Comparison of ENCODE assay signal across 8 cellular contexts in the genomic region with DNA sequence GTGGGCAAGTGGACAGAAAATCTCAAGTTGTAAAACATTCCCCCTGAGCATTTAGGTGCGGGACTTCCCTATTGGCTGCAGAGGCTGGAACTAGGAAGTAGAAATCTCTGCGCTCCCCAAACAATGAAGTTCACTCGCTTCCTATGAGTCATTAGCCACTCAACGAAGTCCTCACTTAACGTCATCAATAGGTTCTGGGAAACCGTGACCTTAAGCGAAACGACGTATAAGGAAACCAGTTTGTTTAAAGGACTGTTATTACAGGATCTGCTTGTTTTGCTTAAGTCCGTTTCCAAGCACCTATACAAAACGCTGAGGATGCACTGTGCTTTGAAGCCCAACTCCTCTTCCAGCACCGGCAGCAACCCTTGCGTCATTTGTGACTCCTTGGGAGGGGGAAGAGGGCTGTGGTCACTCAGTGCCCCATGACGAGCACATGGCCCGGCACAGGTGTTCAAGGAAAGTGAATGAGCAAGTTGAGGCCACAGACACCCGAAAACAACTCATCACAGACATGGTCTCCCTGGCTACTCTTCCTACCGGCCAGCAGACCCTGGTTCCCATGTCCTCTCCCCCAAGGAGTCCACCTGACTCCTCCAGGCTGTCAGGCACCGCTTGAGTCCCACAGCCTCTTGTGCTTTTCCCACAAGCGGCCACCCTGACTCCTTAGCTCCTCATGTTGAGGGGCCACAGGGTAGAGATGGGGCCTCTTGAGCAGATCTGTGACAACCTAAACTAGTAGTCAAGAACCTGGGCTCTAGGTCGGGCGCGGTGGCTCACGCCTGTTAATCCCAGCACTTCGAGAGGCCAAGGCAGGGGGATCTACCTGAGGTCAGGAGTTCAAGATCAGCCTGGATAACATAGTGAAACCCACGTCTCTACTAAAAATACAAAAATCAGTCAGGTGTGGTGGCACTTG. TPM values are rescaled to one million over a fixed set of nuclear protein-coding genes. Genes with fewer than 3 reads are reported as not detected.
DNase-seq lines count a peak whose midpoint lies in the region; ATAC-seq and TF ChIP-seq lines count a peak whose summit lies in the region.

No MANE protein-coding gene starts in this region.

- no peak for TF ChIP-seq CTCF in CD8-positive, alpha-beta T cell (IDR thresholded peaks at IDR 0.05)
- TF ChIP-seq CTCF in HEK293 (tag by site-specific recombination; IDR thresholded peaks at IDR 0.05) = no peak

- H3K27ac Mint-ChIP-seq in CD8-positive, alpha-beta T cell = peak overlapping the region; percentile 75
- peak overlapping the region; percentile 41 for H3K27ac Mint-ChIP-seq in activated naive CD4-positive, alpha-beta T cell treated with anti-CD3 and anti-CD28 coated beads, Interleukin-2, amount 50 U/mL, for 24 hours

- peak; percentile 61 for ATAC-seq in CD8-positive, alpha-beta T cell
- ATAC-seq in HG02623 (IDR thresholded peaks at IDR 0.05; ENCODE audit: unreplicated experiment) = no peak

- no peak overlapping the region for H3K4me3 ChIP-seq in CD8-positive, alpha-beta T cell (ENCODE audit: low read depth, low read length)
- H3K4me3 ChIP-seq in HEK293 (ENCODE audit: low read depth, low read length) = no peak overlapping the region

- H3K27me3 Mint-ChIP-seq in CD8-positive, alpha-beta T cell (ENCODE audit: low read depth) = no peaks in the 10 kb centered on the region
- no peaks in the 10 kb centered on the region for H3K27me3 Mint-ChIP-seq in activated naive CD4-positive, alpha-beta T cell treated with anti-CD3 and anti-CD28 coated beads, Interleukin-2, amount 50 U/mL, for 24 hours

- no peaks in the 10 kb centered on the region for H3K9me3 ChIP-seq in CD8-positive, alpha-beta T cell (ENCODE audit: low read length)
- H3K9me3 ChIP-seq in HEK293 (ENCODE audit: control insufficient read depth, insufficient read depth, low read depth, low read length) = no peaks in the 10 kb centered on the region

- TF ChIP-seq POLR2A in Raji (IDR thresholded peaks at IDR 0.05; ENCODE audit: insufficient read depth, low read depth, low read length) = peak; percentile 55; the same call in 1 of the 2 replicates

- peaks cover 40% of the 10 kb centered on the region for H3K36me3 Mint-ChIP-seq in CD8-positive, alpha-beta T cell
- peaks cover 20% of the 10 kb centered on the region for H3K36me3 Mint-ChIP-seq in activated naive CD4-positive, alpha-beta T cell treated with anti-CD3 and anti-CD28 coated beads, Interleukin-2, amount 50 U/mL, for 24 hours

- intact Hi-C loops in CD8-positive, alpha-beta T cell (cut with DNase I, micrococcal nuclease) = no loop called here

- H3K36me3 ChIP-seq in CD8-positive, alpha-beta T cell (ENCODE audit: insufficient read depth, low read length) = peaks cover 21% of the 10 kb centered on the region
- peaks cover 34 to 43% of the 10 kb centered on the region in 2 experiments for H3K36me3 ChIP-seq in HEK293 (ENCODE audit: control insufficient read depth in 2 of 2, insufficient read depth in 1 of 2, low read length in 2 of 2)

- H3K27ac ChIP-seq in CD8-positive, alpha-beta T cell (ENCODE audit: low read depth, low read length) = no peak overlapping the region
- peak overlapping the region; percentile 74 for H3K27ac ChIP-seq in HEK293 (ENCODE audit: extremely low read depth, low read depth, low read length)

- H3K4me3 Mint-ChIP-seq in CD8-positive, alpha-beta T cell = no peak overlapping the region
- peak overlapping the region; percentile 30 for H3K4me3 Mint-ChIP-seq in activated naive CD4-positive, alpha-beta T cell treated with anti-CD3 and anti-CD28 coated beads, Interleukin-2, amount 50 U/mL, for 24 hours

- peaks cover 18% of the 10 kb centered on the region for H3K4me1 ChIP-seq in CD8-positive, alpha-beta T cell (ENCODE audit: insufficient read depth, low read length)
- peaks cover 22% of the 10 kb centered on the region for H3K4me1 ChIP-seq in HEK293 (ENCODE audit: control insufficient read depth, insufficient read depth, low read length)

- H3K4me1 Mint-ChIP-seq in CD8-positive, alpha-beta T cell (ENCODE audit: low read depth) = peaks cover 38% of the 10 kb centered on the region
- H3K4me1 Mint-ChIP-seq in activated naive CD4-positive, alpha-beta T cell treated with anti-CD3 and anti-CD28 coated beads, Interleukin-2, amount 50 U/mL, for 24 hours = peaks cover 36% of the 10 kb centered on the region

- POLR2A ChIA-PET in CD8-positive, alpha-beta T cell (lab: Charles Lee) = no interaction called here
- POLR2A ChIA-PET in HEK293 (lab: Yijun Ruan, JAX) = interaction anchor here (0.5 to 3.4 kb wide), 16 partner anchors 10 to 1110 kb away, joined by 3 to 20 read pairs (median 5); partner anchors contain the start of genes DLL3, MED29, PAF1 and SUPT5H

- no peaks in the 10 kb centered on the region for H3K27me3 ChIP-seq in CD8-positive, alpha-beta T cell (ENCODE audit: insufficient read depth, low read length)

- CTCF ChIA-PET in CD8-positive, alpha-beta T cell (lab: Charles Lee) = interaction anchor here (0.9 kb wide), 1 partner anchor 17 kb away, joined by 3 read pairs; no protein-coding TSS in a partner anchor
- CTCF ChIA-PET in HEK293 (lab: Yijun Ruan, JAX) = interaction anchor here (0.7 to 1.5 kb wide), 3 partner anchors 10 to 19 kb away, joined by 3 to 7 read pairs (median 3); no protein-coding TSS in a partner anchor

- no peaks in the 10 kb centered on the region for H3K9me3 Mint-ChIP-seq in CD8-positive, alpha-beta T cell
- H3K9me3 Mint-ChIP-seq in activated naive CD4-positive, alpha-beta T cell treated with anti-CD3 and anti-CD28 coated beads, Interleukin-2, amount 50 U/mL, for 24 hours = no peaks in the 10 kb centered on the region

- DNase-seq in CD8-positive, alpha-beta T cell = peak in 4 of 7 experiments; percentile 38 to 82 (median 52)
- peak; percentile 61 for DNase-seq in kidney glomerular epithelial cell (lab: John Stamatoyannopoulos, UW)
- DNase-seq in stimulated activated CD8-positive, alpha-beta memory T cell treated with anti-CD3 and anti-CD28 coated beads, Interleukin-4, amount 100 ng/mL, for 48 hours = peak; percentile 78
- DNase-seq in middle frontal gyrus (ENCODE audit: extremely low spot score, low spot score) = no peak

TF ChIP-seq in HEK293, 187 proteins besides CTCF, POLR2A, EP300 and RAD21 (continues in another document):
- TF ChIP-seq MEIS1 (CRISPR knock-in tag; IDR thresholded peaks at IDR 0.05; ENCODE audit: borderline replicate concordance) (no peak), ZNF423 (tag by site-specific recombination; IDR thresholded peaks at IDR 0.05) (no peak), ZNF202 (tag by site-specific recombination; IDR thresholded peaks at IDR 0.05; ENCODE audit: borderline replicate concordance) (no peak), YY2 (tag by site-specific recombination; IDR thresholded peaks at IDR 0.05) (no peak), ZBTB11 (tag by site-specific recombination; conservative IDR thresholded peaks at IDR 0.05; ENCODE audit: low read depth) (no peak), ZNF521 (tag by site-specific recombination; IDR thresholded peaks at IDR 0.05) (no peak), ZBTB26 (tag by site-specific recombination; optimal IDR thresholded peaks at IDR 0.05) (no peak), ZNF23 (tag by site-specific recombination; IDR thresholded peaks at IDR 0.05; ENCODE audit: borderline replicate concordance) (no peak)
- TF ChIP-seq, protein P1, sequence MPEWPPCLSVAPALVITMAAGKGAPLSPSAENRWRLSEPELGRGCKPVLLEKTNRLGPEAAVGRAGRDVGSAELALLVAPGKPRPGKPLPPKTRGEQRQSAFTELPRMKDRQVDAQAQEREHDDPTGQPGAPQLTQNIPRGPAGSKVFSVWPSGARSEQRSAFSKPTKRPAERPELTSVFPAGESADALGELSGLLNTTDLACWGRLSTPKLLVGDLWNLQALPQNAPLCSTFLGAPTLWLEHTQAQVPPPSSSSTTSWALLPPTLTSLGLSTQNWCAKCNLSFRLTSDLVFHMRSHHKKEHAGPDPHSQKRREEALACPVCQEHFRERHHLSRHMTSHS (tag by site-specific recombination; IDR thresholded peaks at IDR 0.05) = no peak

RNA-seq across cellular contexts. Expression of gene RPS16, which starts 4.8 kb away (rescaled TPM):
- 1,000 to 10,000 TPM; 4,439 to 4,447 TPM for total RNA-seq in CD8-positive, alpha-beta T cell

RNA-seq across cellular contexts. Expression of gene SUPT5H, which starts 14.4 kb away (rescaled TPM):
- 100 to 1,000 TPM; 303 to 329 TPM for total RNA-seq in CD8-positive, alpha-beta T cell

RNA-seq across cellular contexts. Expression of gene PLEKHG2, which starts 18.5 kb away (rescaled TPM):
- total RNA-seq in CD8-positive, alpha-beta T cell = 10 to 100 TPM; 54.8 to 69.0 TPM

RNA-seq across cellular contexts. Expression of gene ZFP36, which starts 24.3 kb away (rescaled TPM):
- total RNA-seq in CD8-positive, alpha-beta T cell = 1,000 to 10,000 TPM; 1,672 to 1,779 TPM

RNA-seq across cellular contexts. Expression of gene MED29, which starts 39.8 kb away (rescaled TPM):
- 10 to 100 TPM; 45.9 to 55.1 TPM for total RNA-seq in CD8-positive, alpha-beta T cell
